In genomic region chr4:119299221-119300071, GRCh38 we compare ENCODE assay signal across 1 cellular context.
A peak's percentile ranks its signal among the peaks of the same experiment; 100 is the strongest.
TF ChIP-seq lines count a peak whose summit lies in the region.

No MANE protein-coding gene starts in this region.

TF ChIP-seq in HepG2, 621 proteins besides CTCF, POLR2A, EP300 and RAD21 (continued from another document and continues in another):
- TF ChIP-seq CREB3 (CRISPR knock-in tag; IDR thresholded peaks at IDR 0.05) (no peak), PHF8 (CRISPR knock-in tag; IDR thresholded peaks at IDR 0.05) (0 out of 2 replicates have a peak, but pooled peaks have one; percentile 13), MYC (CRISPR knock-in tag; IDR thresholded peaks at IDR 0.05; ENCODE audit: borderline replicate concordance) (no peak), RBFOX2 (IDR thresholded peaks at IDR 0.05; ENCODE audit: low read depth, low read length) (no peak), GLI4 (CRISPR knock-in tag; IDR thresholded peaks at IDR 0.05; ENCODE audit: borderline replicate concordance) (0 out of 2 replicates have a peak, but pooled peaks have one; percentile 26), THAP11 (CRISPR knock-in tag; IDR thresholded peaks at IDR 0.05) (peak; percentile 46; the same call in 1 of the 2 replicates), ZBTB10 (CRISPR knock-in tag; IDR thresholded peaks at IDR 0.05; ENCODE audit: borderline replicate concordance) (no peak), ARID4A (CRISPR knock-in tag; IDR thresholded peaks at IDR 0.05; ENCODE audit: borderline replicate concordance) (peak; percentile 58; the same call in 1 of the 2 replicates), SOX13 (IDR thresholded peaks at IDR 0.05) (no peak), SOX13 (CRISPR knock-in tag; conservative IDR thresholded peaks at IDR 0.05 in 1 of 2, IDR thresholded peaks at IDR 0.05 in 1 of 2) (peak in 1 of 2 experiments; percentile 19; a peak in 1 of 4 replicates), ZNF7 (CRISPR knock-in tag; IDR thresholded peaks at IDR 0.05) (no peak), FOXM1 (CRISPR knock-in tag; IDR thresholded peaks at IDR 0.05) (no peak), ZNF878 (CRISPR knock-in tag; IDR thresholded peaks at IDR 0.05) (peak; percentile 33; the same call in 1 of the 2 replicates), ZNF766 (CRISPR knock-in tag; IDR thresholded peaks at IDR 0.05; ENCODE audit: borderline replicate concordance) (no peak; the same call in 1 of the 2 replicates), ZMAT3 (CRISPR knock-in tag; conservative IDR thresholded peaks at IDR 0.05) (no peak), KDM3A (CRISPR knock-in tag; IDR thresholded peaks at IDR 0.05; ENCODE audit: low read depth) (no peak), PRDM4 (CRISPR knock-in tag; IDR thresholded peaks at IDR 0.05; ENCODE audit: borderline replicate concordance) (no peak), HNRNPH1 (optimal IDR thresholded peaks at IDR 0.05; ENCODE audit: low read depth, low read length) (no peak), HES4 (CRISPR knock-in tag; IDR thresholded peaks at IDR 0.05; ENCODE audit: borderline replicate concordance) (no peak), KLF12 (CRISPR knock-in tag; IDR thresholded peaks at IDR 0.05; ENCODE audit: borderline replicate concordance) (no peak), GATAD2A (CRISPR knock-in tag; IDR thresholded peaks at IDR 0.05) (peak; percentile 48), SNAPC5 (CRISPR knock-in tag; IDR thresholded peaks at IDR 0.05; ENCODE audit: borderline replicate concordance) (no peak), KIAA2018 (CRISPR knock-in tag; IDR thresholded peaks at IDR 0.05; ENCODE audit: borderline replicate concordance) (no peak), DRAP1 (CRISPR knock-in tag; IDR thresholded peaks at IDR 0.05) (0 out of 2 replicates have a peak, but pooled peaks have one; percentile 28)
- TF ChIP-seq, protein P1, sequence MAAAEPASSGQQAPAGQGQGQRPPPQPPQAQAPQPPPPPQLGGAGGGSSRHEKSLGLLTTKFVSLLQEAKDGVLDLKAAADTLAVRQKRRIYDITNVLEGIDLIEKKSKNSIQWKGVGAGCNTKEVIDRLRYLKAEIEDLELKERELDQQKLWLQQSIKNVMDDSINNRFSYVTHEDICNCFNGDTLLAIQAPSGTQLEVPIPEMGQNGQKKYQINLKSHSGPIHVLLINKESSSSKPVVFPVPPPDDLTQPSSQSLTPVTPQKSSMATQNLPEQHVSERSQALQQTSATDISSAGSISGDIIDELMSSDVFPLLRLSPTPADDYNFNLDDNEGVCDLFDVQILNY (CRISPR knock-in tag; conservative IDR thresholded peaks at IDR 0.05): no peak
- TF ChIP-seq, protein P2, sequence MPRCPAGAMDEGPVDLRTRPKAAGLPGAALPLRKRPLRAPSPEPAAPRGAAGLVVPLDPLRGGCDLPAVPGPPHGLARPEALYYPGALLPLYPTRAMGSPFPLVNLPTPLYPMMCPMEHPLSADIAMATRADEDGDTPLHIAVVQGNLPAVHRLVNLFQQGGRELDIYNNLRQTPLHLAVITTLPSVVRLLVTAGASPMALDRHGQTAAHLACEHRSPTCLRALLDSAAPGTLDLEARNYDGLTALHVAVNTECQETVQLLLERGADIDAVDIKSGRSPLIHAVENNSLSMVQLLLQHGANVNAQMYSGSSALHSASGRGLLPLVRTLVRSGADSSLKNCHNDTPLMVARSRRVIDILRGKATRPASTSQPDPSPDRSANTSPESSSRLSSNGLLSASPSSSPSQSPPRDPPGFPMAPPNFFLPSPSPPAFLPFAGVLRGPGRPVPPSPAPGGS (CRISPR knock-in tag; IDR thresholded peaks at IDR 0.05): no peak
- TF ChIP-seq, protein P3, sequence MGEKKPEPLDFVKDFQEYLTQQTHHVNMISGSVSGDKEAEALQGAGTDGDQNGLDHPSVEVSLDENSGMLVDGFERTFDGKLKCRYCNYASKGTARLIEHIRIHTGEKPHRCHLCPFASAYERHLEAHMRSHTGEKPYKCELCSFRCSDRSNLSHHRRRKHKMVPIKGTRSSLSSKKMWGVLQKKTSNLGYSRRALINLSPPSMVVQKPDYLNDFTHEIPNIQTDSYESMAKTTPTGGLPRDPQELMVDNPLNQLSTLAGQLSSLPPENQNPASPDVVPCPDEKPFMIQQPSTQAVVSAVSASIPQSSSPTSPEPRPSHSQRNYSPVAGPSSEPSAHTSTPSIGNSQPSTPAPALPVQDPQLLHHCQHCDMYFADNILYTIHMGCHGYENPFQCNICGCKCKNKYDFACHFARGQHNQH (CRISPR knock-in tag; IDR thresholded peaks at IDR 0.05): peak; percentile 28; the same call in 1 of the 2 replicates
- TF ChIP-seq, protein P4, sequence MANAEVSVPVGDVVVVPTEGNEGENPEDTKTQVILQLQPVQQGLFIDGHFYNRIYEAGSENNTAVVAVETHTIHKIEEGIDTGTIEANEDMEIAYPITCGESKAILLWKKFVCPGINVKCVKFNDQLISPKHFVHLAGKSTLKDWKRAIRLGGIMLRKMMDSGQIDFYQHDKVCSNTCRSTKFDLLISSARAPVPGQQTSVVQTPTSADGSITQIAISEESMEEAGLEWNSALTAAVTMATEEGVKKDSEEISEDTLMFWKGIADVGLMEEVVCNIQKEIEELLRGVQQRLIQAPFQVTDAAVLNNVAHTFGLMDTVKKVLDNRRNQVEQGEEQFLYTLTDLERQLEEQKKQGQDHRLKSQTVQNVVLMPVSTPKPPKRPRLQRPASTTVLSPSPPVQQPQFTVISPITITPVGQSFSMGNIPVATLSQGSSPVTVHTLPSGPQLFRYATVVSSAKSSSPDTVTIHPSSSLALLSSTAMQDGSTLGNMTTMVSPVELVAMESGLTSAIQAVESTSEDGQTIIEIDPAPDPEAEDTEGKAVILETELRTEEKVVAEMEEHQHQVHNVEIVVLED (CRISPR knock-in tag; IDR thresholded peaks at IDR 0.05; ENCODE audit: borderline replicate concordance): no peak
